26 cellular contexts compared by ENCODE assay signal in genomic region chr5:119954106-119954505, GRCh38.
"Had no signal": no experiment of that assay in that cellular context is flagged by ENCODE, and none has a peak within 500 bp of the region (broad histone marks: within the 10 kb centered on the region; RNA-seq: fewer than 3 reads in every experiment).

No MANE protein-coding gene starts in this region.

- ATAC-seq: activated CD4-positive, CD25-positive, alpha-beta regulatory T cell treated with anti-CD3 and anti-CD28 coated beads, Interleukin-2, amount 50 U/mL, for 24 hours; activated CD8-positive, alpha-beta T cell treated with anti-CD3 and anti-CD28 coated beads for 36 hours; activated T-cell treated with anti-CD3 and anti-CD28 coated beads, Interleukin-2, amount 50 U/mL, for 4 hours; activated T-helper 17 cell treated with anti-CD3 and anti-CD28 coated beads, Interleukin-2, amount 50 U/mL, for 72 hours; T-helper 17 cell had no signal

- DNase-seq: activated B cell treated with CpG ODN at 0.5 μM for 24 hours; activated CD4-positive, alpha-beta T cell treated with anti-CD3 and anti-CD28 coated beads for 48 hours; activated CD4-positive, alpha-beta T cell treated with anti-CD3 and anti-CD28 coated beads, Interleukin-2, amount 50 U/mL, for 1 hour; activated CD4-positive, alpha-beta T cell treated with anti-CD3 and anti-CD28 coated beads, Interleukin-2, amount 50 U/mL, for 48 hours; activated CD8-positive, alpha-beta memory T cell treated with anti-CD3 and anti-CD28 coated beads for 24 hours; activated CD8-positive, alpha-beta T cell treated with anti-CD3 and anti-CD28 coated beads for 36 hours; activated effector memory CD4-positive, alpha-beta T cell treated with Interleukin-2 at 50 U/mL for 16 hours; activated gamma-delta T cell treated with Interleukin-2 at 50 U/mL for 16 hours; activated naive CD4-positive, alpha-beta T cell treated with anti-CD3 and anti-CD28 coated beads, Interleukin-2, amount 50 U/mL, for 16 hours; activated naive CD4-positive, alpha-beta T cell treated with Interleukin-2 at 50 U/mL for 16 hours; activated T-cell treated with anti-CD3 and anti-CD28 coated beads, Interleukin-2, amount 50 U/mL, for 4 hours; amniotic stem cell; anterior cingulate cortex; brain microvascular endothelial cell; cortex of kidney; dermis blood vessel endothelial cell; effector CD4-positive, alpha-beta T cell; esophagus squamous epithelium; foreskin melanocyte; head of caudate nucleus; T-helper 17 cell; T1000; WERI-Rb-1 had no signal

- H3K36me3 ChIP-seq: brain microvascular endothelial cell, esophagus squamous epithelium, WERI-Rb-1 had no signal

- H3K4me1 ChIP-seq: esophagus squamous epithelium had no signal

- H3K27me3 ChIP-seq: brain microvascular endothelial cell, esophagus squamous epithelium had no signal

- H3K27ac ChIP-seq: brain microvascular endothelial cell, epithelial cell of prostate, esophagus squamous epithelium, WERI-Rb-1 had no signal

- H3K4me3 ChIP-seq: esophagus squamous epithelium had no signal

- H3K9me3 ChIP-seq: esophagus squamous epithelium had no signal
